In genomic region chr15:62874933-62875625, GRCh38 we compare ENCODE assay signal across 21 cellular contexts.
A peak's percentile ranks its signal among the peaks of the same experiment; 100 is the strongest.
DNase-seq lines count a peak whose midpoint lies in the region; ATAC-seq and TF ChIP-seq lines count a peak whose summit lies in the region.
"Had no signal": no experiment of that assay in that cellular context is flagged by ENCODE, and none has a peak within 500 bp of the region (broad histone marks: within the 10 kb centered on the region; RNA-seq: fewer than 3 reads in every experiment).

No MANE protein-coding gene starts in this region.

- H3K27ac Mint-ChIP-seq in stimulated activated memory B cell treated with anti-CD40 and anti-IgM and Interleukin-4, amounts not matched to agents 10 μg/mL and 1 μg/mL and 100 μg/mL, for 72 hours, result no peak overlapping the region
- H3K27ac Mint-ChIP-seq in T-helper 2 cell treated with Interferon-gamma antibody and Interleukin-4, amounts not matched to agents 5 μg/mL and 100 μg/mL, for 36 hours, result no peak overlapping the region
- H3K27ac Mint-ChIP-seq: activated CD8-positive, alpha-beta T cell treated with anti-CD3 and anti-CD28 coated beads for 36 hours; activated naive CD4-positive, alpha-beta T cell treated with anti-CD3 and anti-CD28 coated beads, Interleukin-2, amount 50 U/mL, for 24 hours; activated T-cell treated with anti-CD3 and anti-CD28 coated beads, Interleukin-2, amount 50 U/mL, for 72 hours had no signal

- peak in 1 of 2 experiments; percentile 68; a peak in 1 of 4 replicates for TF ChIP-seq EP300 in SK-N-SH (IDR thresholded peaks at IDR 0.05; ENCODE audit: borderline replicate concordance in 1 of 2, low read depth in 1 of 2, low read length in 1 of 2)

- H3K4me1 ChIP-seq in SK-N-SH (ENCODE audit: control insufficient read depth in 1 of 2, insufficient read depth in 2 of 2, low read depth in 1 of 2, low read length in 1 of 2) (peaks cover 25 to 47% of the 10 kb centered on the region in 2 experiments), Karpas-422 (ENCODE audit: low read length) (no peaks in the 10 kb centered on the region)

- H3K9ac ChIP-seq in SK-N-SH (no peak overlapping the region; the same call in 1 of the 2 replicates), Karpas-422 (ENCODE audit: low read length) (no peak overlapping the region)

- H3K9me3 ChIP-seq in SK-N-SH (no peaks in the 10 kb centered on the region), iPS-18c (ENCODE audit: control insufficient read depth, insufficient read depth, low read length) (peaks cover 5% of the 10 kb centered on the region), Karpas-422 (ENCODE audit: low read length) (no peaks in the 10 kb centered on the region)

- H2AFZ ChIP-seq in SK-N-SH (ENCODE audit: low read depth), result 0 out of 2 replicates have a peak overlapping the region, but pooled peaks have one; percentile 2
- H2AFZ ChIP-seq in Karpas-422 (ENCODE audit: low read length), result no peak overlapping the region
- H2AFZ ChIP-seq: hepatocyte had no signal

- no peaks in the 10 kb centered on the region for H4K20me1 ChIP-seq in SK-N-SH (ENCODE audit: insufficient read depth)
- no peaks in the 10 kb centered on the region for H4K20me1 ChIP-seq in Karpas-422 (ENCODE audit: insufficient read depth, low read depth, low read length)

- CTCF ChIA-PET in SK-N-SH (lab: Yijun Ruan, JAX), result interaction anchor here (0.7 to 3.4 kb wide), 9 partner anchors 12 to 1642 kb away, joined by 3 to 20 read pairs (median 3); no protein-coding TSS in a partner anchor

- no peak for TF ChIP-seq RAD21 in SK-N-SH (IDR thresholded peaks at IDR 0.05; ENCODE audit: low read length)

- H3K36me3 Mint-ChIP-seq in stimulated activated memory B cell treated with anti-CD40 and anti-IgM and Interleukin-4, amounts not matched to agents 10 μg/mL and 1 μg/mL and 100 μg/mL, for 72 hours, result peaks cover 5% of the 10 kb centered on the region
- no peaks in the 10 kb centered on the region for H3K36me3 Mint-ChIP-seq in T-helper 2 cell treated with Interferon-gamma antibody and Interleukin-4, amounts not matched to agents 5 μg/mL and 100 μg/mL, for 36 hours (ENCODE audit: low read depth)
- H3K36me3 Mint-ChIP-seq: activated naive CD4-positive, alpha-beta T cell treated with anti-CD3 and anti-CD28 coated beads, Interleukin-2, amount 50 U/mL, for 24 hours had no signal

- H3K79me2 ChIP-seq in SK-N-SH (ENCODE audit: insufficient read depth), result no peaks in the 10 kb centered on the region
- H3K79me2 ChIP-seq in Karpas-422 (ENCODE audit: low read length), result no peaks in the 10 kb centered on the region
- H3K79me2 ChIP-seq: hepatocyte had no signal

- WGBS in SK-N-SH (ENCODE audit: low lambda C conversion rate), result 79% methylated on average over 5 of the region's 16 CpGs

- no peaks in the 10 kb centered on the region for H3K27me3 ChIP-seq in SK-N-SH (ENCODE audit: insufficient read depth)
- H3K27me3 ChIP-seq in Karpas-422 (ENCODE audit: low read length), result no peaks in the 10 kb centered on the region
- H3K27me3 ChIP-seq: brain microvascular endothelial cell, hepatocyte had no signal

- peaks cover 14% of the 10 kb centered on the region for H3K27me3 Mint-ChIP-seq in stimulated activated memory B cell treated with anti-CD40 and anti-IgM and Interleukin-4, amounts not matched to agents 10 μg/mL and 1 μg/mL and 100 μg/mL, for 72 hours
- no peaks in the 10 kb centered on the region for H3K27me3 Mint-ChIP-seq in T-helper 2 cell treated with Interferon-gamma antibody and Interleukin-4, amounts not matched to agents 5 μg/mL and 100 μg/mL, for 36 hours (ENCODE audit: low read depth)

- no peak overlapping the region for H3K4me3 Mint-ChIP-seq in stimulated activated memory B cell treated with anti-CD40 and anti-IgM and Interleukin-4, amounts not matched to agents 10 μg/mL and 1 μg/mL and 100 μg/mL, for 72 hours
- no peak overlapping the region for H3K4me3 Mint-ChIP-seq in T-helper 2 cell treated with Interferon-gamma antibody and Interleukin-4, amounts not matched to agents 5 μg/mL and 100 μg/mL, for 36 hours
- H3K4me3 Mint-ChIP-seq: activated CD8-positive, alpha-beta T cell treated with anti-CD3 and anti-CD28 coated beads for 36 hours; activated naive CD4-positive, alpha-beta T cell treated with anti-CD3 and anti-CD28 coated beads, Interleukin-2, amount 50 U/mL, for 24 hours; activated T-cell treated with anti-CD3 and anti-CD28 coated beads, Interleukin-2, amount 50 U/mL, for 72 hours had no signal

- peak overlapping the region; percentile 47 to 78; a peak in 3 of 4 replicates for H3K27ac ChIP-seq in SK-N-SH (ENCODE audit: low read depth in 2 of 2, low read length in 1 of 2)
- no peak overlapping the region for H3K27ac ChIP-seq in Karpas-422 (ENCODE audit: low read length)
- H3K27ac ChIP-seq: brain microvascular endothelial cell, hepatocyte, WERI-Rb-1 had no signal

- POLR2A ChIA-PET in SK-N-SH (lab: Yijun Ruan, JAX), result interaction anchor here (0.7 kb wide), 1 partner anchor 28 kb away, joined by 3 read pairs; no protein-coding TSS in a partner anchor

- H3F3A ChIP-seq in SK-N-SH (replicated peaks; ENCODE audit: insufficient read depth), result peaks cover 8% of the 10 kb centered on the region

- H3K9me2 ChIP-seq in SK-N-SH (no peaks in the 10 kb centered on the region), Karpas-422 (replicated peaks; ENCODE audit: insufficient read depth, low read length) (no peaks in the 10 kb centered on the region)

- DNase-seq in SK-N-SH (no peak), ecto neural progenitor cell (ENCODE audit: low spot score) (peak; percentile 41), NCI-H2227 (lab: John Stamatoyannopoulos, UW; ENCODE audit: unreplicated experiment) (no peak), NCI-H82 (lab: John Stamatoyannopoulos, UW) (no peak), Karpas-422 (no peak)
- no peak for DNase-seq in T-helper 2 cell treated with Interferon-gamma antibody and Interleukin-4, amounts not matched to agents 5 μg/mL and 100 μg/mL, for 36 hours (ENCODE audit: low spot score)
- DNase-seq: activated CD8-positive, alpha-beta T cell treated with anti-CD3 and anti-CD28 coated beads for 36 hours; activated T-cell treated with anti-CD3 and anti-CD28 coated beads, Interleukin-2, amount 50 U/mL, for 72 hours; brain microvascular endothelial cell; COR-L47; islet precursor cell; mesendoderm; NCI-H187; NCI-H446 treated with DMSO at 0.1 percent for 48 hours; T-helper 1 cell; WERI-Rb-1 had no signal

- peaks cover 7% of the 10 kb centered on the region for H3K9me3 Mint-ChIP-seq in stimulated activated memory B cell treated with anti-CD40 and anti-IgM and Interleukin-4, amounts not matched to agents 10 μg/mL and 1 μg/mL and 100 μg/mL, for 72 hours
- H3K9me3 Mint-ChIP-seq in T-helper 2 cell treated with Interferon-gamma antibody and Interleukin-4, amounts not matched to agents 5 μg/mL and 100 μg/mL, for 36 hours, result no peaks in the 10 kb centered on the region
- H3K9me3 Mint-ChIP-seq: activated CD8-positive, alpha-beta T cell treated with anti-CD3 and anti-CD28 coated beads for 36 hours; activated naive CD4-positive, alpha-beta T cell treated with anti-CD3 and anti-CD28 coated beads, Interleukin-2, amount 50 U/mL, for 24 hours had no signal

- peak; percentile 21 for ATAC-seq in stimulated activated memory B cell treated with anti-CD40 and anti-IgM and Interleukin-4, amounts not matched to agents 10 μg/mL and 1 μg/mL and 100 μg/mL, for 72 hours
- ATAC-seq: activated CD8-positive, alpha-beta T cell treated with anti-CD3 and anti-CD28 coated beads for 36 hours; activated T-cell treated with anti-CD3 and anti-CD28 coated beads, Interleukin-2, amount 50 U/mL, for 72 hours; sciatic nerve had no signal

- H3K4me2 ChIP-seq in SK-N-SH, result peak overlapping the region; percentile 45; the same call in 1 of the 2 replicates
- H3K4me2 ChIP-seq in Karpas-422 (ENCODE audit: low read depth, low read length, poor library complexity, severe bottlenecking), result no peak overlapping the region
- H3K4me2 ChIP-seq: hepatocyte had no signal

- no peak for TF ChIP-seq CTCF in SK-N-SH (IDR thresholded peaks at IDR 0.05)

- H3K4me1 Mint-ChIP-seq in stimulated activated memory B cell treated with anti-CD40 and anti-IgM and Interleukin-4, amounts not matched to agents 10 μg/mL and 1 μg/mL and 100 μg/mL, for 72 hours, result peaks cover 7% of the 10 kb centered on the region
- peaks cover 7% of the 10 kb centered on the region for H3K4me1 Mint-ChIP-seq in T-helper 2 cell treated with Interferon-gamma antibody and Interleukin-4, amounts not matched to agents 5 μg/mL and 100 μg/mL, for 36 hours (ENCODE audit: low read depth)

- no peak overlapping the region for H3K4me3 ChIP-seq in SK-N-SH (ENCODE audit: low read depth in 2 of 2, low read length in 1 of 2)
- 0 out of 2 replicates have a peak overlapping the region, but pooled peaks have one; percentile 15 for H3K4me3 ChIP-seq in iPS-18c (ENCODE audit: insufficient read depth, low read depth, low read length)
- H3K4me3 ChIP-seq in Karpas-422 (ENCODE audit: low read length), result no peak overlapping the region
- H3K4me3 ChIP-seq: hepatocyte had no signal

- H3K36me3 ChIP-seq in SK-N-SH (replicated peaks in 1 of 2; ENCODE audit: control insufficient read depth in 1 of 2, insufficient read depth in 2 of 2, low read length in 1 of 2) (no peaks in the 10 kb centered on the region), Karpas-422 (ENCODE audit: insufficient read depth, low read length) (no peaks in the 10 kb centered on the region)
- H3K36me3 ChIP-seq: brain microvascular endothelial cell, WERI-Rb-1 had no signal

TF ChIP-seq in SK-N-SH, 30 proteins besides CTCF, POLR2A, EP300 and RAD21 (continues in another document):
- TF ChIP-seq RXRA (IDR thresholded peaks at IDR 0.05; ENCODE audit: borderline replicate concordance, low read depth) (no peak), NFIC (IDR thresholded peaks at IDR 0.05; ENCODE audit: borderline replicate concordance) (peak; percentile 56), TAF1 (IDR thresholded peaks at IDR 0.05; ENCODE audit: borderline replicate concordance, low read depth, low read length) (no peak), POLR2AphosphoS5 (IDR thresholded peaks at IDR 0.05; ENCODE audit: low read depth, low read length) (peak; percentile 55; the same call in 1 of the 2 replicates), JUND (IDR thresholded peaks at IDR 0.05) (peak; percentile 41), CHD2 (IDR thresholded peaks at IDR 0.05; ENCODE audit: low read length, partially characterized antibody) (no peak), RCOR1 (IDR thresholded peaks at IDR 0.05; ENCODE audit: low read length) (0 out of 2 replicates have a peak, but pooled peaks have one; percentile 12), TEAD4 (IDR thresholded peaks at IDR 0.05; ENCODE audit: borderline replicate concordance, insufficient read depth) (peak; percentile 35; the same call in 1 of the 2 replicates), MAX (IDR thresholded peaks at IDR 0.05; ENCODE audit: low read depth) (peak; percentile 52; the same call in 1 of the 2 replicates), TCF12 (IDR thresholded peaks at IDR 0.05) (peak; percentile 95)
